ENCODE assay signal across 35 cellular contexts in genomic region chr14:101340556-101340955, GRCh38.
"Had no signal": no experiment of that assay in that cellular context is flagged by ENCODE, and none has a peak within 500 bp of the region (broad histone marks: within the 10 kb centered on the region; RNA-seq: fewer than 3 reads in every experiment).

No MANE protein-coding gene starts in this region.

- H3K4me2 ChIP-seq: KMS-11 had no signal

- H3K27ac ChIP-seq: KMS-11 had no signal

- H3K4me3 ChIP-seq: MG63 had no signal

- H3K36me3 ChIP-seq: MG63 had no signal

- H3K9ac ChIP-seq: KMS-11 had no signal

- H3K27me3 ChIP-seq: MG63 had no signal

- H3K9me3 ChIP-seq: MG63 had no signal

- DNase-seq: Karpas-422, Kasumi-1, KBM-7, KG1, MG63, MM.1S, MV-4-11, NCI-H1048, NCI-H1092, NCI-H1092 treated with DMSO at 0.1 percent for 48 hours, NCI-H1105, NCI-H1105 treated with DMSO at 0.1 percent for 48 hours, NCI-H1417, NCI-H1417 treated with DMSO at 0.1 percent for 48 hours, NCI-H1436, NCI-H1436 treated with DMSO at 0.1 percent for 48 hours, NCI-H146, NCI-H1694, NCI-H1694 treated with DMSO at 0.1 percent for 48 hours, NCI-H187, NCI-H187 treated with DMSO at 0.1 percent for 48 hours, NCI-H1930, NCI-H2029, NCI-H2029 treated with DMSO at 0.1 percent for 48 hours, NCI-H2081 treated with DMSO at 0.1 percent for 48 hours, NCI-H2107, NCI-H2171, NCI-H2171 treated with DMSO at 0.1 percent for 48 hours, NCI-H2227 treated with DMSO at 0.1 percent for 48 hours, NCI-H226, NCI-H345, NCI-H446, NCI-H446 treated with DMSO at 0.1 percent for 48 hours, NCI-H510A had no signal
